Comparison of ENCODE assay signal across 8 cellular contexts in the genomic region with DNA sequence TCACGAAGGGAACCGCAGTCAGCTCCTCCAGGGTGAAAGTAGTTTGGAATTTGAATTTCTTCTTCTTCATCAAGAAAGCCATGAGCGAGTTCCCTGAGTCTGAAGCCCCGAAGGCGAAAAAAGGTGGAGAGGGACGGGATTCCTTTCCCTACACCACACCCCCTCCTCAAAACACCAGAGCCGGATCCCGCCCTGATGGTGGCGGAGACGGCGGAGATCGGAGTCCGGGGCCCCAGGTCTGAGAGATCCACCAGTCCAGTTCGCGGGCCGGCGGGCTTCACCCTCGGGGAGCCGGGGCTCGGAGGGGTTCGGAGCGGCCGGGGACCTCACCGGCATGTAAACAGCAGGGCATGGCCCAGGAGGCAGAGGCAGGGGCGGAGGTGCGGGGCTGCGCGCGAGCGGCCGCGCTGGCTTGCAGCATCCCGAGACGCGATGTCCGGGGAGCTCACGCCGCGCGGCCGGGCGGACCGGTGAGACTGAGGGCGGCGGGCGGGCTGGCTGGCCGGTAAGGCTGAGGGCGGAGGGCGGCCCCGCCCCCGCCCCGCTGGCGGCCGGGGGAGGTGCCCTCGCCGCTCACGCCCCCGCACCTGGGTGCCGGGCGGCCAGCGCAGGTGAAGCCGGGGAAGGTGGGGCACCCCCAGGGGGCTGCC. TPM values are rescaled to one million over a fixed set of nuclear protein-coding genes. Genes with fewer than 3 reads are reported as not detected.
DNase-seq lines count a peak whose midpoint lies in the region; ATAC-seq, FAIRE-seq and TF ChIP-seq lines count a peak whose summit lies in the region.

No MANE protein-coding gene starts in this region.

- DNase-seq in AG04449 (ENCODE audit: low read depth, low spot score): no peak
- peak; percentile 75 for DNase-seq in SK-N-SH
- DNase-seq in bronchial epithelial cell (ENCODE audit: low read depth): no peak
- no peak for DNase-seq in HepG2 (ENCODE audit: low spot score)
- peak in 6 of 49 donors; percentile 21 to 74 (median 60) for DNase-seq in substantia nigra (lab: John Stamatoyannopoulos, UW)
- no peak for DNase-seq in NCI-H446 (lab: John Stamatoyannopoulos, UW)

- TF ChIP-seq CTCF in AG04449 (IDR thresholded peaks at IDR 0.05; ENCODE audit: insufficient read depth, low read length, missing control alignments) (no peak), SK-N-SH (IDR thresholded peaks at IDR 0.05) (no peak), bronchial epithelial cell (IDR thresholded peaks at IDR 0.05; ENCODE audit: insufficient read depth, low read length, severe bottlenecking) (no peak), HepG2 (CRISPR knock-in tag; IDR thresholded peaks at IDR 0.05) (no peak)

- intact Hi-C loops in HepG2 (cut with micrococcal nuclease; ENCODE audit: unreplicated experiment): no loop called here

- 2% methylated on average over 10 of the region's 62 CpGs for WGBS in SK-N-SH (ENCODE audit: low lambda C conversion rate)
- WGBS in HepG2 (ENCODE audit: low lambda C conversion rate): 1% methylated on average over 16 of the region's 62 CpGs

- H3K9ac ChIP-seq in SK-N-SH: peak overlapping the region; percentile 79; the same call in 1 of the 2 replicates
- peak overlapping the region; percentile 84 for H3K9ac ChIP-seq in HepG2 (ENCODE audit: insufficient read depth, low read depth, low read length)

- H2AFZ ChIP-seq in SK-N-SH (ENCODE audit: low read depth) (no peak overlapping the region; the same call in 1 of the 2 replicates), HepG2 (ENCODE audit: low read length) (no peak overlapping the region)

- H3K27ac ChIP-seq in SK-N-SH (ENCODE audit: low read depth in 2 of 2, low read length in 1 of 2) (peak overlapping the region; percentile 49 to 77), HepG2 (ENCODE audit: extremely low read length, insufficient read depth, low read length) (peak overlapping the region; percentile 60), substantia nigra (ENCODE audit: low read depth, low read length, poor library complexity, severe bottlenecking) (peak overlapping the region; percentile 99)

- no peak for TF ChIP-seq RAD21 in SK-N-SH (IDR thresholded peaks at IDR 0.05; ENCODE audit: low read length)
- TF ChIP-seq RAD21 in HepG2 (CRISPR knock-in tag; IDR thresholded peaks at IDR 0.05): no peak

- TF ChIP-seq POLR2A in HepG2 (IDR thresholded peaks at IDR 0.05; ENCODE audit: insufficient read depth in 1 of 2, low read depth in 2 of 2, low read length in 2 of 2): peak in 1 of 2 experiments; percentile 1; a peak in 1 of 4 replicates

- FAIRE-seq in bronchial epithelial cell (lab: Jason Lieb, UNC): no peak
- FAIRE-seq in HepG2 (lab: Jason Lieb, UNC): no peak

- TF ChIP-seq EP300 in SK-N-SH (IDR thresholded peaks at IDR 0.05; ENCODE audit: borderline replicate concordance in 1 of 2, low read depth in 1 of 2, low read length in 1 of 2): no peak
- no peak for TF ChIP-seq EP300 in HepG2 (IDR thresholded peaks at IDR 0.05; ENCODE audit: low read depth in 2 of 2, low read length in 2 of 2)
- no peak for TF ChIP-seq EP300 in HepG2 (CRISPR knock-in tag; IDR thresholded peaks at IDR 0.05; ENCODE audit: borderline replicate concordance)

- TSS peak; percentile 58 for BruUV-seq in HepG2 (replicated peaks; lab: Mats Ljungman, UMichigan)

- no peaks in the 10 kb centered on the region for H3K9me2 ChIP-seq in SK-N-SH

- no peaks in the 10 kb centered on the region for H3K36me3 ChIP-seq in SK-N-SH (replicated peaks in 1 of 2; ENCODE audit: control insufficient read depth in 1 of 2, insufficient read depth in 2 of 2, low read length in 1 of 2)
- H3K36me3 ChIP-seq in bronchial epithelial cell (ENCODE audit: control insufficient read depth, insufficient read depth, low read length): peaks cover 1% of the 10 kb centered on the region
- peaks cover 0 to 4% of the 10 kb centered on the region in 2 experiments; a peak in 1 of 5 replicates for H3K36me3 ChIP-seq in HepG2 (replicated peaks in 1 of 2; ENCODE audit: control insufficient read depth in 1 of 2, insufficient read depth in 2 of 2, low read length in 2 of 2)

- POLR2A ChIA-PET in AG04449 (lab: Yijun Ruan, JAX) (interaction anchor here (0.7 to 1.9 kb wide), 7 partner anchors 9 to 118 kb away, joined by 3 to 6 read pairs (median 4); partner anchors contain the start of genes NAIF1 and SLC25A25), SK-N-SH (lab: Yijun Ruan, JAX) (interaction anchor here (0.6 to 1.8 kb wide), 3 partner anchors 16 to 25 kb away, joined by 4 to 5 read pairs (median 4); no protein-coding TSS in a partner anchor), HepG2 (lab: Yijun Ruan, JAX) (interaction anchor here (0.7 to 2.3 kb wide), 4 partner anchors 15 to 46 kb away, joined by 3 to 11 read pairs (median 6); no protein-coding TSS in a partner anchor)

- H3K79me2 ChIP-seq in SK-N-SH (ENCODE audit: insufficient read depth) (peaks cover 54% of the 10 kb centered on the region), HepG2 (ENCODE audit: insufficient read depth, low read length) (peaks cover 51% of the 10 kb centered on the region)

- H4K20me1 ChIP-seq in SK-N-SH (ENCODE audit: insufficient read depth): peaks cover 50% of the 10 kb centered on the region
- peaks cover 37% of the 10 kb centered on the region; the same call in 1 of the 2 replicates for H4K20me1 ChIP-seq in HepG2 (ENCODE audit: insufficient read depth, low read length)

- no peaks in the 10 kb centered on the region for H3F3A ChIP-seq in SK-N-SH (replicated peaks; ENCODE audit: insufficient read depth)

- CTCF ChIA-PET in AG04449 (lab: Yijun Ruan, JAX): interaction anchor here (1.0 to 5.8 kb wide), 8 partner anchors 11 to 138 kb away, joined by 3 to 43 read pairs (median 5); no protein-coding TSS in a partner anchor
- CTCF ChIA-PET in SK-N-SH (lab: Yijun Ruan, JAX): interaction anchor here (1.0 to 6.2 kb wide), 11 partner anchors 10 to 138 kb away, joined by 3 to 60 read pairs (median 6); no protein-coding TSS in a partner anchor
- CTCF ChIA-PET in HepG2 (lab: Yijun Ruan, JAX; ENCODE audit: low intra/inter-chr PET ratio, low total read pairs): no interaction called here

- H3K4me1 ChIP-seq in SK-N-SH (ENCODE audit: control insufficient read depth in 1 of 2, insufficient read depth in 2 of 2, low read depth in 1 of 2, low read length in 1 of 2) (peaks cover 24 to 46% of the 10 kb centered on the region in 2 experiments), HepG2 (ENCODE audit: insufficient read depth, low read length) (peaks cover 65% of the 10 kb centered on the region)

- H3K9me3 ChIP-seq in SK-N-SH (no peaks in the 10 kb centered on the region), HepG2 (ENCODE audit: low read length) (no peaks in the 10 kb centered on the region)

- in situ Hi-C loops in HepG2 (cut with HindIII; ENCODE audit: extremely low pct_ligation_motif_present, low pct_unique_long_range_greater_than_20kb): no loop called here

- H3K27me3 ChIP-seq in SK-N-SH (ENCODE audit: insufficient read depth): no peaks in the 10 kb centered on the region
- H3K27me3 ChIP-seq in bronchial epithelial cell (ENCODE audit: control insufficient read depth, insufficient read depth, low read length): no peaks in the 10 kb centered on the region
- H3K27me3 ChIP-seq in HepG2 (ENCODE audit: control insufficient read depth in 1 of 2, insufficient read depth in 2 of 2, low read length in 2 of 2): no peaks in the 10 kb centered on the region; a peak in 1 of 5 replicates

- H3K4me3 ChIP-seq in AG04449 (ENCODE audit: low read depth, low read length) (peak overlapping the region; percentile 76), SK-N-SH (ENCODE audit: low read depth in 2 of 2, low read length in 1 of 2) (peak overlapping the region; percentile 72 to 96), bronchial epithelial cell (ENCODE audit: low read depth, low read length) (peak overlapping the region; percentile 81), HepG2 (replicated peaks in 1 of 3; ENCODE audit: insufficient read depth in 1 of 3, low read depth in 2 of 3, low read length in 3 of 3) (peak overlapping the region; percentile 86 to 90 (median 90))

- H3K4me2 ChIP-seq in SK-N-SH: peak overlapping the region; percentile 98
- H3K4me2 ChIP-seq in HepG2 (ENCODE audit: low read depth, low read length): peak overlapping the region; percentile 97

- ATAC-seq in GM18870 (IDR thresholded peaks at IDR 0.05; ENCODE audit: unreplicated experiment) (peak; percentile 16), HG03095 (IDR thresholded peaks at IDR 0.05; ENCODE audit: unreplicated experiment) (peak; percentile 24), HepG2 (peak; percentile 27)

RNA-seq across cellular contexts. Expression of gene EEIG1, which starts 0.6 kb away (rescaled TPM):
- polyA plus RNA-seq in SK-N-SH (2012; rRNA removed) (17.9 and 26.2 TPM in 2 replicates), HepG2 (2011; rRNA removed) (25.2 and 30.1 TPM in 2 replicates)
- 15.9 and 18.6 TPM in 2 replicates for polyA plus RNA-seq in SK-N-SH (2012; cell fraction: cytosol; rRNA removed)
- polyA plus RNA-seq in SK-N-SH (2012; cell fraction: nucleus; rRNA removed): 32.9 and 55.0 TPM in 2 replicates
- total RNA-seq in bronchial epithelial cell (7.4 and 41.3 TPM in 2 replicates), HepG2 (2016; rRNA removed; fragmentation: Illumina TruSeq; extraction: Trizol) (16.1 and 16.6 TPM in 2 replicates)
- total RNA-seq in HepG2 (2016; cell fraction: cytosol; rRNA removed; fragmentation: Illumina TruSeq; extraction: Trizol; ENCODE audit: low read depth): 10.4 and 11.3 TPM in 2 replicates
- total RNA-seq in HepG2 (2016; cell fraction: insoluble cytoplasmic fraction; rRNA removed; fragmentation: Illumina TruSeq; extraction: Trizol): 12.3 and 17.2 TPM in 2 replicates
- 21.5 and 21.9 TPM in 2 replicates for total RNA-seq in HepG2 (2016; cell fraction: membrane; rRNA removed; fragmentation: Illumina TruSeq; extraction: Trizol)
- total RNA-seq in HepG2 (2016; cell fraction: nucleus; rRNA removed; fragmentation: Illumina TruSeq; extraction: Trizol): 20.0 and 24.0 TPM in 2 replicates
- polyA plus RNA-seq in HepG2 (2011; cell fraction: cytosol; rRNA removed): 19.7 and 22.7 TPM in 2 replicates
- 108 and 126 TPM in 2 replicates for polyA plus RNA-seq in HepG2 (2011; cell fraction: nucleus; rRNA removed)
- 22.5 and 36.8 TPM in 2 replicates for polyA plus RNA-seq in HepG2 (2012)
- polyA plus RNA-seq in HepG2 (2016; cell fraction: cytosol; fragmentation: Illumina TruSeq; extraction: Trizol; ENCODE audit: low read depth): 3.8 and 4.2 TPM in 2 replicates
- polyA plus RNA-seq in HepG2 (2016; cell fraction: insoluble cytoplasmic fraction; fragmentation: Illumina TruSeq; extraction: Trizol; ENCODE audit: low read depth): 24.1 and 30.7 TPM in 2 replicates
- polyA plus RNA-seq in HepG2 (2016; cell fraction: membrane; fragmentation: Illumina TruSeq; extraction: Trizol; ENCODE audit: low read depth): 16.7 and 17.4 TPM in 2 replicates
- 72.4 and 76.1 TPM in 2 replicates for polyA plus RNA-seq in HepG2 (2016; cell fraction: nucleus; fragmentation: Illumina TruSeq; extraction: Trizol; ENCODE audit: insufficient read depth, low read depth)
- 25.3 and 40.6 TPM in 2 replicates for polyA minus RNA-seq in HepG2 (2011; rRNA and poly(A)+ RNA removed; ENCODE audit: low replicate concordance)
- polyA minus RNA-seq in HepG2 (2011; cell fraction: cytosol; rRNA and poly(A)+ RNA removed): 8.3 and 11.4 TPM in 2 replicates
- 25.0 and 25.4 TPM in 2 replicates for polyA minus RNA-seq in HepG2 (2011; cell fraction: nucleus; rRNA and poly(A)+ RNA removed)

RNA-seq across cellular contexts. Expression of gene DPM2, which starts 42.5 kb away (rescaled TPM):
- 106 and 117 TPM in 2 replicates for polyA plus RNA-seq in SK-N-SH (2012; rRNA removed)
- 54.1 and 69.2 TPM in 2 replicates for polyA plus RNA-seq in SK-N-SH (2012; cell fraction: cytosol; rRNA removed)
- 90.7 and 100 TPM in 2 replicates for polyA plus RNA-seq in SK-N-SH (2012; cell fraction: nucleus; rRNA removed)
- 11.8 and 17.4 TPM in 2 replicates for total RNA-seq in bronchial epithelial cell
- 17.5 and 24.8 TPM in 2 replicates for total RNA-seq in HepG2 (2016; rRNA removed; fragmentation: Illumina TruSeq; extraction: Trizol)
- 20.0 and 27.3 TPM in 2 replicates for total RNA-seq in HepG2 (2016; cell fraction: cytosol; rRNA removed; fragmentation: Illumina TruSeq; extraction: Trizol; ENCODE audit: low read depth)
- 14.9 and 23.0 TPM in 2 replicates for total RNA-seq in HepG2 (2016; cell fraction: insoluble cytoplasmic fraction; rRNA removed; fragmentation: Illumina TruSeq; extraction: Trizol)
- 31.4 and 35.9 TPM in 2 replicates for total RNA-seq in HepG2 (2016; cell fraction: membrane; rRNA removed; fragmentation: Illumina TruSeq; extraction: Trizol)
- 18.6 and 22.0 TPM in 2 replicates for total RNA-seq in HepG2 (2016; cell fraction: nucleus; rRNA removed; fragmentation: Illumina TruSeq; extraction: Trizol)
- polyA plus RNA-seq in HepG2 (2011; rRNA removed): 35.3 and 38.6 TPM in 2 replicates
- 30.5 and 35.2 TPM in 2 replicates for polyA plus RNA-seq in HepG2 (2011; cell fraction: cytosol; rRNA removed)
- 36.6 and 37.4 TPM in 2 replicates for polyA plus RNA-seq in HepG2 (2011; cell fraction: nucleus; rRNA removed)
- polyA plus RNA-seq in HepG2 (2012): 21.4 and 25.3 TPM in 2 replicates
- polyA plus RNA-seq in HepG2 (2016; cell fraction: cytosol; fragmentation: Illumina TruSeq; extraction: Trizol; ENCODE audit: low read depth): 32.5 and 40.9 TPM in 2 replicates
- polyA plus RNA-seq in HepG2 (2016; cell fraction: insoluble cytoplasmic fraction; fragmentation: Illumina TruSeq; extraction: Trizol; ENCODE audit: low read depth): 30.7 and 34.8 TPM in 2 replicates
- 49.8 and 53.8 TPM in 2 replicates for polyA plus RNA-seq in HepG2 (2016; cell fraction: membrane; fragmentation: Illumina TruSeq; extraction: Trizol; ENCODE audit: low read depth)
- polyA plus RNA-seq in HepG2 (2016; cell fraction: nucleus; fragmentation: Illumina TruSeq; extraction: Trizol; ENCODE audit: insufficient read depth, low read depth): 49.9 and 52.5 TPM in 2 replicates
- 68.5 and 193 TPM in 2 replicates for polyA minus RNA-seq in HepG2 (2011; rRNA and poly(A)+ RNA removed; ENCODE audit: low replicate concordance)
- 12.9 and 15.4 TPM in 2 replicates for polyA minus RNA-seq in HepG2 (2011; cell fraction: cytosol; rRNA and poly(A)+ RNA removed)
- polyA minus RNA-seq in HepG2 (2011; cell fraction: nucleus; rRNA and poly(A)+ RNA removed): 34.8 and 35.4 TPM in 2 replicates

RNA-seq across cellular contexts. Expression of gene PIP5KL1, which starts 49.6 kb away (rescaled TPM):
- 4.0 and 6.1 TPM in 2 replicates for polyA plus RNA-seq in SK-N-SH (2012; rRNA removed)
- 1.7 and 2.5 TPM in 2 replicates for polyA plus RNA-seq in SK-N-SH (2012; cell fraction: cytosol; rRNA removed)
- polyA plus RNA-seq in SK-N-SH (2012; cell fraction: nucleus; rRNA removed): 40.1 and 41.3 TPM in 2 replicates
- total RNA-seq in bronchial epithelial cell: 2.1 and 5.1 TPM in 2 replicates
- 0.20 TPM in 1 of 2 replicates, not detected in the other for total RNA-seq in HepG2 (2016; rRNA removed; fragmentation: Illumina TruSeq; extraction: Trizol)
- 0.51 TPM in 1 of 2 replicates, not detected in the other for total RNA-seq in HepG2 (2016; cell fraction: cytosol; rRNA removed; fragmentation: Illumina TruSeq; extraction: Trizol; ENCODE audit: low read depth)
- total RNA-seq in HepG2 (2016; cell fraction: insoluble cytoplasmic fraction; rRNA removed; fragmentation: Illumina TruSeq; extraction: Trizol): 0.15 TPM in 1 of 2 replicates, not detected in the other
- not detected in 2 replicates for total RNA-seq in HepG2 (2016; cell fraction: membrane; rRNA removed; fragmentation: Illumina TruSeq; extraction: Trizol)
- 0.56 TPM in 1 of 2 replicates, not detected in the other for total RNA-seq in HepG2 (2016; cell fraction: nucleus; rRNA removed; fragmentation: Illumina TruSeq; extraction: Trizol)
- 0.44 and 0.49 TPM in 2 replicates for polyA plus RNA-seq in HepG2 (2011; rRNA removed)
- 0.17 and 0.32 TPM in 2 replicates for polyA plus RNA-seq in HepG2 (2011; cell fraction: cytosol; rRNA removed)
- polyA plus RNA-seq in HepG2 (2011; cell fraction: nucleus; rRNA removed): 5.3 and 9.9 TPM in 2 replicates
- 0.32 and 0.67 TPM in 2 replicates for polyA plus RNA-seq in HepG2 (2012)
- polyA plus RNA-seq in HepG2 (2016; cell fraction: cytosol; fragmentation: Illumina TruSeq; extraction: Trizol; ENCODE audit: low read depth): 0.24 TPM in 1 of 2 replicates, not detected in the other
- polyA plus RNA-seq in HepG2 (2016; cell fraction: insoluble cytoplasmic fraction; fragmentation: Illumina TruSeq; extraction: Trizol; ENCODE audit: low read depth): not detected in 2 replicates
- not detected in 2 replicates for polyA plus RNA-seq in HepG2 (2016; cell fraction: membrane; fragmentation: Illumina TruSeq; extraction: Trizol; ENCODE audit: low read depth)
- polyA plus RNA-seq in HepG2 (2016; cell fraction: nucleus; fragmentation: Illumina TruSeq; extraction: Trizol; ENCODE audit: insufficient read depth, low read depth): 1.1 TPM in 1 of 2 replicates, not detected in the other
- polyA minus RNA-seq in HepG2 (2011; rRNA and poly(A)+ RNA removed; ENCODE audit: low replicate concordance): 0.72 and 1.4 TPM in 2 replicates
- polyA minus RNA-seq in HepG2 (2011; cell fraction: cytosol; rRNA and poly(A)+ RNA removed): 0.88 TPM in 1 of 2 replicates, not detected in the other
- polyA minus RNA-seq in HepG2 (2011; cell fraction: nucleus; rRNA and poly(A)+ RNA removed): 1.3 and 2.2 TPM in 2 replicates
